Comparison of ENCODE assay signal across 14 cellular contexts in the genomic region with DNA sequence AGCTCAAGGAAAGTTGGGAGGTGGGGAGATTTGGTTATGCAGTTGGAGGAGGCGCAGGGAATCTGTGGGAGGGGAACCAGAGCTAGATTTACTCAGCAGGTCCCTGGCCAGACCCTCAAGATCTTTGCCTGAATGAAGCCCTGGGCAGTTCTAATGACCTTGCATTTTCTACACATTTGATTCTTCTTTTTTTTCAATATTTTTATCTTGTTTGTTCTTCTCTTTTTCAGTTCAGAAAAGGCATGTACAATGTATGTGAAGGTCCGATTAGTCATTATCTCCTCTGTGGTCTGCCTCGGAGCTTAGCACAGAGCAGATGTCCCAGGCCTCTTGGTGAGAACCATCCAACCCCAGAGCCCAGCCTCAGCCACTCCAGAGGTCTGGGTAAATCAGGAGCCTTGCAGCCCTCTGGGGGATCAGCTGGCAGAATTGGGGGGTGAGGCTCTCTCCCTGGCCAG. TPM values are rescaled to one million over a fixed set of nuclear protein-coding genes. Genes with fewer than 3 reads are reported as not detected.
DNase-seq lines count a peak whose midpoint lies in the region; ATAC-seq, FAIRE-seq and TF ChIP-seq lines count a peak whose summit lies in the region.
"Had no signal": no experiment of that assay in that cellular context is flagged by ENCODE, and none has a peak within 500 bp of the region (broad histone marks: within the 10 kb centered on the region; RNA-seq: fewer than 3 reads in every experiment).

No MANE protein-coding gene starts in this region.

- TF ChIP-seq CTCF in HFFc6 (IDR thresholded peaks at IDR 0.05), result no peak

- peak overlapping the region; percentile 31; the same call in 1 of the 2 replicates for H3K4me3 Mint-ChIP-seq in HFFc6
- H3K4me3 Mint-ChIP-seq: stimulated activated memory B cell treated with anti-CD40 and anti-IgM and Interleukin-4, amounts not matched to agents 10 μg/mL and 1 μg/mL and 100 μg/mL, for 72 hours had no signal

- no peak overlapping the region for H3K27ac Mint-ChIP-seq in HFFc6
- H3K27ac Mint-ChIP-seq: stimulated activated memory B cell treated with anti-CD40 and anti-IgM and Interleukin-4, amounts not matched to agents 10 μg/mL and 1 μg/mL and 100 μg/mL, for 72 hours had no signal

- H3K9me3 Mint-ChIP-seq in HFFc6, result no peaks in the 10 kb centered on the region
- H3K9me3 Mint-ChIP-seq: stimulated activated memory B cell treated with anti-CD40 and anti-IgM and Interleukin-4, amounts not matched to agents 10 μg/mL and 1 μg/mL and 100 μg/mL, for 72 hours had no signal

- no peaks in the 10 kb centered on the region for H3K36me3 Mint-ChIP-seq in HFFc6 (ENCODE audit: low read depth)
- H3K36me3 Mint-ChIP-seq: stimulated activated memory B cell treated with anti-CD40 and anti-IgM and Interleukin-4, amounts not matched to agents 10 μg/mL and 1 μg/mL and 100 μg/mL, for 72 hours had no signal

- peaks cover 23% of the 10 kb centered on the region for H3K27me3 Mint-ChIP-seq in HFFc6 (ENCODE audit: insufficient read depth)

- FAIRE-seq in H54 (lab: Jason Lieb, UNC), result no peak

- H3K4me1 Mint-ChIP-seq in HFFc6 (ENCODE audit: low read depth), result peaks cover 14% of the 10 kb centered on the region
- H3K4me1 Mint-ChIP-seq: stimulated activated memory B cell treated with anti-CD40 and anti-IgM and Interleukin-4, amounts not matched to agents 10 μg/mL and 1 μg/mL and 100 μg/mL, for 72 hours had no signal

- no peak for ATAC-seq in HG02642 (IDR thresholded peaks at IDR 0.05; ENCODE audit: poor library complexity, unreplicated experiment)
- ATAC-seq: stimulated activated memory B cell treated with anti-CD40 and anti-IgM and Interleukin-4, amounts not matched to agents 10 μg/mL and 1 μg/mL and 100 μg/mL, for 72 hours had no signal

- no peak for TF ChIP-seq POLR2A in H54 (IDR thresholded peaks at IDR 0.05; ENCODE audit: low read depth, low read length)

- no peak for DNase-seq in HFFc6
- DNase-seq in amniotic epithelial cell (ENCODE audit: low read depth), result peak; percentile 90
- DNase-seq in islet precursor cell, result peak; percentile 53
- DNase-seq in renal cortical epithelial cell (ENCODE audit: low read depth), result peak; percentile 19
- DNase-seq in NCI-H187 (lab: John Stamatoyannopoulos, UW), result no peak
- no peak for DNase-seq in H54 (ENCODE audit: insufficient read length, low spot score)
- no peak for DNase-seq in NCI-H446 (lab: John Stamatoyannopoulos, UW)
- DNase-seq: activated CD4-positive, CD25-positive, alpha-beta regulatory T cell; activated T-cell treated with anti-CD3 and anti-CD28 coated beads for 4 hours; amniotic stem cell; occipital lobe; stimulated activated CD4-positive, alpha-beta T cell treated with anti-CD3 and anti-CD28 coated beads, Interleukin-2, amount 100 ng/mL, for 48 hours had no signal

RNA-seq across cellular contexts. Expression of a gene that starts 24.2 kb away (rescaled TPM):
- 1 to 10 TPM; 1.4 to 2.5 (median 2.1) TPM for total RNA-seq in HFFc6 (2021; fragmentation: NEBNext Ultra II Directional; extraction: Animal tissue kit (Norgen Biotek cat#: 25700))
- 8.0 and 8.1 TPM in 2 replicates for total RNA-seq in renal cortical epithelial cell

Comparison
In these comparisons a context has a peak if more than half of its experiments do, and no peak if none do; other contexts are left out.
1. DNase-seq: peak in amniotic epithelial cell (single experiment), islet precursor cell (single experiment) and renal cortical epithelial cell (single experiment); none in HFFc6 (single experiment), NCI-H187 (0 of 2), H54 (single experiment) and NCI-H446 (0 of 2).